Comparison of ENCODE assay signal across 18 cellular contexts in genomic region chr17:28573521-28573920, GRCh38. TPM values are rescaled to one million over a fixed set of nuclear protein-coding genes. Genes with fewer than 3 reads are reported as not detected.
DNase-seq lines count a peak whose midpoint lies in the region; ATAC-seq, FAIRE-seq and TF ChIP-seq lines count a peak whose summit lies in the region.
"Had no signal": no experiment of that assay in that cellular context is flagged by ENCODE, and none has a peak within 500 bp of the region (broad histone marks: within the 10 kb centered on the region; RNA-seq: fewer than 3 reads in every experiment).

No MANE protein-coding gene starts in this region.

- H3K27me3 ChIP-seq in CD4-positive, CD25-positive, alpha-beta regulatory T cell (ENCODE audit: control insufficient read depth, insufficient read depth, low read length) = no peaks in the 10 kb centered on the region
- no peaks in the 10 kb centered on the region for H3K27me3 ChIP-seq in CD4-positive, alpha-beta T cell (ENCODE audit: control insufficient read depth, insufficient read depth, low read length)

- no peak for DNase-seq in CD4-positive, CD25-positive, alpha-beta regulatory T cell
- DNase-seq in CD4-positive, alpha-beta T cell = no peak
- DNase-seq in mesenteric fat pad (ENCODE audit: low spot score) (peak; percentile 86), NOMO-1 (lab: John Stamatoyannopoulos, UW; ENCODE audit: unreplicated experiment in 2 of 2) (no peak), foreskin fibroblast (no peak), frontal cortex (ENCODE audit: low spot score in 2 of 2) (no peak)
- DNase-seq: AML-193; CD8-positive, alpha-beta T cell; DMS 273 treated with DMSO at 0.1 percent for 48 hours; GDM1 had no signal

- ATAC-seq in CD4-positive, CD25-positive, alpha-beta regulatory T cell (ENCODE audit: low read depth in 2 of 2) = no peak
- ATAC-seq in CD4-positive, alpha-beta T cell (ENCODE audit: poor library complexity) = no peak
- ATAC-seq: CD8-positive, alpha-beta T cell had no signal

- H3K4me3 ChIP-seq in CD4-positive, CD25-positive, alpha-beta regulatory T cell (ENCODE audit: low read depth, low read length) = no peak overlapping the region
- H3K4me3 ChIP-seq in foreskin fibroblast (ENCODE audit: low read depth in 1 of 2, low read length in 2 of 2) = no peak overlapping the region
- H3K4me3 ChIP-seq: GM23248, HAP-1 had no signal

- no peaks in the 10 kb centered on the region for H3K36me3 ChIP-seq in CD4-positive, CD25-positive, alpha-beta regulatory T cell (ENCODE audit: control insufficient read depth, insufficient read depth, low read length)

- CTCF ChIA-PET in CD4-positive, alpha-beta T cell (lab: Charles Lee) = no interaction called here

- intact Hi-C loops in CD4-positive, alpha-beta T cell (cut with DNase I, micrococcal nuclease) = loop anchor here in 1 of 2 experiments (10.0 kb wide), 1 partner anchor 381 kb away; the partner anchor contains the start of gene PHF12

- no peak for TF ChIP-seq CTCF in CD4-positive, alpha-beta T cell (IDR thresholded peaks at IDR 0.05)
- TF ChIP-seq CTCF in brain (conservative IDR thresholded peaks at IDR 0.05) (no peak), foreskin fibroblast (IDR thresholded peaks at IDR 0.05; ENCODE audit: low read depth, low read length) (no peak)

- H3K4me3 Mint-ChIP-seq in CD4-positive, CD25-positive, alpha-beta regulatory T cell = peak overlapping the region in 3 of 4 donors; percentile 15 to 99 (median 98)
- peak overlapping the region; percentile 94 for H3K4me3 Mint-ChIP-seq in CD4-positive, alpha-beta T cell
- H3K4me3 Mint-ChIP-seq in brain = peak overlapping the region in 4 of 5 experiments; percentile 96 to 99 (median 98)
- H3K4me3 Mint-ChIP-seq: CD8-positive, alpha-beta T cell had no signal

- no peaks in the 10 kb centered on the region for H3K27me3 Mint-ChIP-seq in CD4-positive, CD25-positive, alpha-beta regulatory T cell
- no peaks in the 10 kb centered on the region for H3K27me3 Mint-ChIP-seq in CD4-positive, alpha-beta T cell
- H3K27me3 Mint-ChIP-seq in brain = peaks cover 3% of the 10 kb centered on the region

- POLR2A ChIA-PET in CD4-positive, alpha-beta T cell (lab: Charles Lee) = interaction anchor here (3.5 to 4.4 kb wide), 2 partner anchors 23 to 26 kb away, joined by 63 to 70 read pairs; partner anchors contain the start of genes SPAG5 and UNC119

- H3K9me3 ChIP-seq in CD4-positive, CD25-positive, alpha-beta regulatory T cell (ENCODE audit: control insufficient read depth in 2 of 2, low read length in 2 of 2) = no peaks in the 10 kb centered on the region
- H3K9me3 ChIP-seq in CD4-positive, alpha-beta T cell (ENCODE audit: control insufficient read depth, low read length) = no peaks in the 10 kb centered on the region
- H3K9me3 ChIP-seq: HAP-1 had no signal

- no peak for FAIRE-seq in frontal cortex (lab: Jason Lieb, UNC)
- FAIRE-seq: A204.1, GM12892, GM18507 had no signal

- peaks cover 16 to 76% (median 48%) of the 10 kb centered on the region in 4 donors for H3K4me1 Mint-ChIP-seq in CD4-positive, CD25-positive, alpha-beta regulatory T cell
- peaks cover 57% of the 10 kb centered on the region for H3K4me1 Mint-ChIP-seq in CD4-positive, alpha-beta T cell (ENCODE audit: low read depth)
- H3K4me1 Mint-ChIP-seq in brain = peaks cover 64% of the 10 kb centered on the region

- H3K4me1 ChIP-seq in CD4-positive, CD25-positive, alpha-beta regulatory T cell (ENCODE audit: control insufficient read depth, insufficient read depth, low read length, poor library complexity, severe bottlenecking) = peaks cover 51% of the 10 kb centered on the region

- H3K36me3 Mint-ChIP-seq in CD4-positive, CD25-positive, alpha-beta regulatory T cell = peaks cover 3% of the 10 kb centered on the region
- peaks cover 33% of the 10 kb centered on the region for H3K36me3 Mint-ChIP-seq in CD4-positive, alpha-beta T cell (ENCODE audit: low read depth)
- H3K36me3 Mint-ChIP-seq in brain = peaks cover 26% of the 10 kb centered on the region

- H3K27ac ChIP-seq in CD4-positive, CD25-positive, alpha-beta regulatory T cell (ENCODE audit: insufficient read depth, low read length, poor library complexity, severe bottlenecking) = no peak overlapping the region
- H3K27ac ChIP-seq in CD4-positive, alpha-beta T cell (ENCODE audit: low read depth, low read length) = no peak overlapping the region
- H3K27ac ChIP-seq: C4-2B, GM23248, HL-60 had no signal

- H3K27ac Mint-ChIP-seq in CD4-positive, CD25-positive, alpha-beta regulatory T cell = no peak overlapping the region
- H3K27ac Mint-ChIP-seq in CD4-positive, alpha-beta T cell = no peak overlapping the region
- H3K27ac Mint-ChIP-seq in brain = no peak overlapping the region

- peaks cover 0 to 1% (median 0%) of the 10 kb centered on the region in 7 donors for H3K9me3 Mint-ChIP-seq in CD4-positive, CD25-positive, alpha-beta regulatory T cell
- H3K9me3 Mint-ChIP-seq in CD4-positive, alpha-beta T cell = no peaks in the 10 kb centered on the region
- no peaks in the 10 kb centered on the region for H3K9me3 Mint-ChIP-seq in brain
- H3K9me3 Mint-ChIP-seq: CD8-positive, alpha-beta T cell had no signal

RNA-seq across cellular contexts. Expression of gene PIGS, which starts 2.2 kb away (rescaled TPM):
- 59.7 TPM for total RNA-seq in CD4-positive, CD25-positive, alpha-beta regulatory T cell
- 10 to 100 TPM; 53.3 to 82.6 (median 67.1) TPM for polyA plus RNA-seq in CD4-positive, CD25-positive, alpha-beta regulatory T cell
- 10 to 100 TPM; 73.8 to 76.4 TPM for total RNA-seq in CD4-positive, alpha-beta T cell
- polyA plus RNA-seq in brain (ENCODE audit: insufficient read depth, low read depth, low replicate concordance) = 76.9 TPM
- total RNA-seq in mesenteric fat pad (50.7 TPM), frontal cortex (16.3 TPM)

RNA-seq across cellular contexts. Expression of gene ALDOC, which starts 3.2 kb away (rescaled TPM):
- total RNA-seq in CD4-positive, CD25-positive, alpha-beta regulatory T cell = 33.0 TPM
- polyA plus RNA-seq in CD4-positive, CD25-positive, alpha-beta regulatory T cell = 100 to 1,000 TPM in 1 of 4 donors, 10 to 100 TPM in 3; 68.2 to 109 (median 92.4) TPM
- 10 to 100 TPM; 21.8 to 22.7 TPM for total RNA-seq in CD4-positive, alpha-beta T cell
- polyA plus RNA-seq in brain (ENCODE audit: insufficient read depth, low read depth, low replicate concordance) = 570 TPM
- total RNA-seq in mesenteric fat pad (24.8 TPM), frontal cortex (56.7 TPM)

RNA-seq across cellular contexts. Expression of gene UNC119, which starts 21.1 kb away (rescaled TPM):
- total RNA-seq in CD4-positive, CD25-positive, alpha-beta regulatory T cell = 66.9 TPM
- polyA plus RNA-seq in CD4-positive, CD25-positive, alpha-beta regulatory T cell = 10 to 100 TPM; 29.5 to 35.0 (median 31.2) TPM
- total RNA-seq in CD4-positive, alpha-beta T cell = 10 to 100 TPM; 77.1 to 83.9 TPM
- 26.8 TPM for polyA plus RNA-seq in brain (ENCODE audit: insufficient read depth, low read depth, low replicate concordance)
- 23.0 TPM for total RNA-seq in mesenteric fat pad
- total RNA-seq in frontal cortex = 32.6 TPM

RNA-seq across cellular contexts. Expression of gene SPAG5, which starts 25.3 kb away (rescaled TPM):
- 37.7 TPM for total RNA-seq in CD4-positive, CD25-positive, alpha-beta regulatory T cell
- 1 to 10 TPM in 3 of 4 donors, under 1 TPM in 1; 0.84 to 2.2 (median 1.8) TPM for polyA plus RNA-seq in CD4-positive, CD25-positive, alpha-beta regulatory T cell
- total RNA-seq in CD4-positive, alpha-beta T cell = 10 to 100 TPM; 15.4 to 17.0 TPM
- polyA plus RNA-seq in brain (ENCODE audit: insufficient read depth, low read depth, low replicate concordance) = 60.3 TPM
- 3.1 TPM for total RNA-seq in mesenteric fat pad
- 3.7 TPM for total RNA-seq in frontal cortex

RNA-seq across cellular contexts. Expression of gene RSKR, which starts 40.5 kb away (rescaled TPM):
- 15.2 TPM for total RNA-seq in CD4-positive, CD25-positive, alpha-beta regulatory T cell
- polyA plus RNA-seq in CD4-positive, CD25-positive, alpha-beta regulatory T cell = under 1 TPM in 3 of 4 donors, not detected in 1; 0.08 to 0.78 (median 0.10) TPM
- total RNA-seq in CD4-positive, alpha-beta T cell = 10 to 100 TPM; 13.7 to 14.8 TPM
- 2.7 TPM for polyA plus RNA-seq in brain (ENCODE audit: insufficient read depth, low read depth, low replicate concordance)
- 7.6 TPM for total RNA-seq in mesenteric fat pad
- 11.8 TPM for total RNA-seq in frontal cortex
